Comparison of ENCODE assay signal across 8 cellular contexts in the genomic region with DNA sequence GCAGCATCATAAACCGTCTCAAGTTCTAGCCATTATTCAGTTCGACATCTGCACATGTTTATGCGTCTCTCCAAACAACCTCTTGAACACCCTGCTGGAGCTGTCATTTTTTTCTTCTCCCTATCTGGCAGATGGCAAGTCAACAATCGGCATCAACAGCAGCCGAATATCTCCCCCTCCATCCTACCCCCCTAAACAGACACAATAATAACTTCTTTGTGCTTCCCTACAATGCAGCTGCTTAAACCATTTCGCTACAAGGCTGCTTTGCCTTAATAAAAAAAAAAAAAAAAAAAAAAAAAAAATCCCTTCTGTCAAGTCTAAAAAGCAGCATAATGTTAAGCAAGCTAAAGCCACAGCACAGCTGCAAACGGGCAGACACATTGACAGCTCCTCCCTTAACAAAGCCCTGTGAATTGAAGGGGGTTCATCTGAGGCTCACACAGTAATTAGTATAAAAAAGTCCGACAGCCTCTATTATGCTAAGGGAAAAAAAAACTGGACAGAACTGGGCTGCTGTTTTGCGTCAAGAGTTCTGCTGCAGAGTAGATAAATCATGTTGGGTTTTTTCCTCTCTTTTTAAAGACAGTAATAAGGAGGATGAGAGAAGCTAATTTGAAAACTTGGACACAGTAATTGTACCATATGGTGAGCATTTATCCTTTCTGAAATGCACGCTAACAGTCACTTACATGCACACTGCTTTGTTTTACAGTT.
A peak's percentile ranks its signal among the peaks of the same experiment; 100 is the strongest.
DNase-seq lines count a peak whose midpoint lies in the region; ATAC-seq and TF ChIP-seq lines count a peak whose summit lies in the region.

No MANE protein-coding gene starts in this region.

- peaks cover 4% of the 10 kb centered on the region for H3K79me2 ChIP-seq in neural progenitor cell (ENCODE audit: low read depth)

- no peaks in the 10 kb centered on the region for H3F3A ChIP-seq in neural progenitor cell (ENCODE audit: low read depth)

- peak overlapping the region; percentile 80 for H3K4me3 Mint-ChIP-seq in neural progenitor cell
- no peak overlapping the region for H3K4me3 Mint-ChIP-seq in activated CD8-positive, alpha-beta T cell treated with anti-CD3 and anti-CD28 coated beads for 36 hours

- H3K4me3 ChIP-seq in choroid plexus epithelial cell (ENCODE audit: low read depth, low read length) (peak overlapping the region; percentile 16), neural progenitor cell (no peak overlapping the region)

- intact Hi-C loops in activated CD8-positive, alpha-beta T cell treated with anti-CD3 and anti-CD28 coated beads for 36 hours (cut with micrococcal nuclease), result no loop called here

- H3K36me3 ChIP-seq in neural progenitor cell, result no peaks in the 10 kb centered on the region

- peaks cover 48% of the 10 kb centered on the region for H3K4me1 Mint-ChIP-seq in neural progenitor cell
- H3K4me1 Mint-ChIP-seq in activated CD8-positive, alpha-beta T cell treated with anti-CD3 and anti-CD28 coated beads for 36 hours (ENCODE audit: low read depth), result peaks cover 33% of the 10 kb centered on the region

- CTCF ChIA-PET in activated CD8-positive, alpha-beta T cell treated with anti-CD3 and anti-CD28 coated beads for 36 hours (lab: Charles Lee), result interaction anchor here (1.4 kb wide), 1 partner anchor 12 kb away, joined by 5 read pairs; no protein-coding TSS in a partner anchor

- H3K27me3 Mint-ChIP-seq in neural progenitor cell (ENCODE audit: insufficient read depth, low read depth), result no peaks in the 10 kb centered on the region
- H3K27me3 Mint-ChIP-seq in activated CD8-positive, alpha-beta T cell treated with anti-CD3 and anti-CD28 coated beads for 36 hours, result no peaks in the 10 kb centered on the region

- H3K4me2 ChIP-seq in neural progenitor cell, result peak overlapping the region; percentile 46

- H2AFZ ChIP-seq in neural progenitor cell (replicated peaks), result no peak overlapping the region

- H3K9me3 ChIP-seq in neural progenitor cell (ENCODE audit: low read depth), result no peaks in the 10 kb centered on the region

- H4K20me1 ChIP-seq in neural progenitor cell (ENCODE audit: low read depth), result no peaks in the 10 kb centered on the region

- no peak overlapping the region for H3K9ac ChIP-seq in neural progenitor cell

- POLR2A ChIA-PET in activated CD8-positive, alpha-beta T cell treated with anti-CD3 and anti-CD28 coated beads for 36 hours (lab: Charles Lee), result no interaction called here

- ATAC-seq in GM18517 (IDR thresholded peaks at IDR 0.05; ENCODE audit: unreplicated experiment) (no peak), HG03565 (IDR thresholded peaks at IDR 0.05; ENCODE audit: unreplicated experiment) (no peak)
- no peak for ATAC-seq in activated CD8-positive, alpha-beta T cell treated with anti-CD3 and anti-CD28 coated beads for 36 hours

- peak overlapping the region; percentile 51 for H3K27ac Mint-ChIP-seq in neural progenitor cell
- H3K27ac Mint-ChIP-seq in activated CD8-positive, alpha-beta T cell treated with anti-CD3 and anti-CD28 coated beads for 36 hours, result no peak overlapping the region

- peak; percentile 99 for DNase-seq in DMS153 treated with DMSO at 0.1 percent for 48 hours (lab: John Stamatoyannopoulos, UW; ENCODE audit: unreplicated experiment)
- peak; percentile 91 for DNase-seq in NCI-H2227 treated with DMSO at 0.1 percent for 48 hours (lab: John Stamatoyannopoulos, UW)
- DNase-seq in choroid plexus epithelial cell (ENCODE audit: low read depth), result peak; percentile 47
- peak; percentile 67 for DNase-seq in neural progenitor cell (ENCODE audit: low spot score)
- no peak for DNase-seq in HuH-7.5 (ENCODE audit: low spot score)
- no peak for DNase-seq in activated CD8-positive, alpha-beta T cell treated with anti-CD3 and anti-CD28 coated beads for 36 hours

- H3K27me3 ChIP-seq in neural progenitor cell, result no peaks in the 10 kb centered on the region

- TF ChIP-seq CTCF in choroid plexus epithelial cell (conservative IDR thresholded peaks at IDR 0.05; ENCODE audit: low read depth, low read length) (no peak), neural progenitor cell (IDR thresholded peaks at IDR 0.05) (no peak)
- TF ChIP-seq CTCF in activated CD8-positive, alpha-beta T cell treated with anti-CD3 and anti-CD28 coated beads for 36 hours (IDR thresholded peaks at IDR 0.05), result no peak

- no peak overlapping the region for H3K27ac ChIP-seq in neural progenitor cell

- H3K36me3 Mint-ChIP-seq in neural progenitor cell, result peaks cover 2% of the 10 kb centered on the region
- H3K36me3 Mint-ChIP-seq in activated CD8-positive, alpha-beta T cell treated with anti-CD3 and anti-CD28 coated beads for 36 hours (ENCODE audit: low read depth), result no peaks in the 10 kb centered on the region

- H3K9me3 Mint-ChIP-seq in neural progenitor cell, result no peaks in the 10 kb centered on the region
- no peaks in the 10 kb centered on the region for H3K9me3 Mint-ChIP-seq in activated CD8-positive, alpha-beta T cell treated with anti-CD3 and anti-CD28 coated beads for 36 hours

- peaks cover 19% of the 10 kb centered on the region for H3K4me1 ChIP-seq in neural progenitor cell

Comparison
In these comparisons a context has a peak if more than half of its experiments do, and no peak if none do; other contexts are left out.
1. DNase-seq: peak in DMS153 treated with DMSO at 0.1 percent for 48 hours (single experiment), NCI-H2227 treated with DMSO at 0.1 percent for 48 hours (single experiment), choroid plexus epithelial cell (single experiment) and neural progenitor cell (single experiment); none in HuH-7.5 (single experiment) and activated CD8-positive, alpha-beta T cell treated with anti-CD3 and anti-CD28 coated beads for 36 hours (single experiment).